12 cellular contexts compared by ENCODE assay signal in the genomic region with DNA sequence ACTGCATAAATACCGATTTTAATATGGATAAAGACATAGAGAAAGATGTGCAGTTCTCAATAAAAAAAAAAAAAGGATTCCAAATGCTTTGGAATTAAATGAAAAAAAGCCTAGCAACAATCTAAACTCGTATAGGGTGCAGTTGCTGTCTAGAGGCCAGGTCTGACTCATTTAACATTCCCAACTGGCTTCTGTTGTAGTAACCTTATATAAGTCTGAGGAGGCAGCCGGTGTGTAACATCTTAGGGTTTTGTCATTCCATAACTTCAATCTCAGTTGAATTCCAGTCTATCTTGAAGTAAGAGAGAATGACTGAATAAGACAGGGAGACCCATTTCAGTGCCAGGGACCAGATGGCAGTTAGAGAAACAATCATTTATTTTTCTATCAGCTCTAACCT. TPM values are rescaled to one million over a fixed set of nuclear protein-coding genes. Genes with fewer than 3 reads are reported as not detected.
DNase-seq lines count a peak whose midpoint lies in the region; ATAC-seq, FAIRE-seq and TF ChIP-seq lines count a peak whose summit lies in the region.
"Had no signal": no experiment of that assay in that cellular context is flagged by ENCODE, and none has a peak within 500 bp of the region (broad histone marks: within the 10 kb centered on the region; RNA-seq: fewer than 3 reads in every experiment).

No MANE protein-coding gene starts in this region.

- H3K4me1 ChIP-seq in HepG2 (ENCODE audit: insufficient read depth, low read length), result peaks cover 60% of the 10 kb centered on the region

- intact Hi-C loops in HepG2 (cut with micrococcal nuclease; ENCODE audit: unreplicated experiment), result no loop called here

- no peak for TF ChIP-seq RAD21 in HepG2 (CRISPR knock-in tag; IDR thresholded peaks at IDR 0.05)

- no peaks in the 10 kb centered on the region for H3K27me3 ChIP-seq in AG04450 (ENCODE audit: control insufficient read depth, insufficient read depth, low read length)
- no peaks in the 10 kb centered on the region for H3K27me3 ChIP-seq in HepG2 (ENCODE audit: control insufficient read depth in 1 of 2, insufficient read depth in 2 of 2, low read length in 2 of 2)

- in situ Hi-C loops in astrocyte of the spinal cord (cut with HindIII; ENCODE audit: low sequenced_read_pairs), result no loop called here
- in situ Hi-C loops in HepG2 (cut with HindIII; ENCODE audit: extremely low pct_ligation_motif_present, low pct_unique_long_range_greater_than_20kb), result no loop called here

- POLR2A ChIA-PET in AG04450 (lab: Yijun Ruan, JAX) (no interaction called here), HepG2 (lab: Yijun Ruan, JAX) (no interaction called here)

- no peak overlapping the region for H3K4me3 ChIP-seq in AG04450 (ENCODE audit: low read depth, low read length)
- no peak overlapping the region for H3K4me3 ChIP-seq in astrocyte of the spinal cord (ENCODE audit: low read depth, low read length)
- no peak overlapping the region for H3K4me3 ChIP-seq in HepG2 (replicated peaks in 1 of 3; ENCODE audit: insufficient read depth in 1 of 3, low read depth in 2 of 3, low read length in 3 of 3)

- H3K27ac ChIP-seq in AG04450 (ENCODE audit: low read depth, low read length), result no peak overlapping the region
- H3K27ac ChIP-seq in HepG2 (ENCODE audit: extremely low read length, insufficient read depth, low read length), result no peak overlapping the region

- TF ChIP-seq CTCF in AG04450 (IDR thresholded peaks at IDR 0.05; ENCODE audit: low read depth, low read length) (no peak), astrocyte of the spinal cord (IDR thresholded peaks at IDR 0.05; ENCODE audit: low read depth, low read length) (no peak), HepG2 (CRISPR knock-in tag; IDR thresholded peaks at IDR 0.05) (no peak)

- peaks cover 26% of the 10 kb centered on the region for H4K20me1 ChIP-seq in HepG2 (ENCODE audit: insufficient read depth, low read length)

- no peak overlapping the region for H3K9ac ChIP-seq in HepG2 (ENCODE audit: insufficient read depth, low read depth, low read length)

- peaks cover 0 to 1% of the 10 kb centered on the region in 2 experiments; a peak in 1 of 5 replicates for H3K36me3 ChIP-seq in HepG2 (replicated peaks in 1 of 2; ENCODE audit: control insufficient read depth in 1 of 2, insufficient read depth in 2 of 2, low read length in 2 of 2)

- no peak for TF ChIP-seq EP300 in HepG2 (IDR thresholded peaks at IDR 0.05; ENCODE audit: low read depth in 2 of 2, low read length in 2 of 2)
- no peak for TF ChIP-seq EP300 in HepG2 (CRISPR knock-in tag; IDR thresholded peaks at IDR 0.05; ENCODE audit: borderline replicate concordance)

- no peak for FAIRE-seq in HepG2 (lab: Jason Lieb, UNC)
- FAIRE-seq: kidney had no signal

- peaks cover 95% of the 10 kb centered on the region for H3K79me2 ChIP-seq in HepG2 (ENCODE audit: insufficient read depth, low read length)

- no peak overlapping the region for H3K4me2 ChIP-seq in HepG2 (ENCODE audit: low read depth, low read length)

- no peak overlapping the region for H2AFZ ChIP-seq in HepG2 (ENCODE audit: low read length)

- CTCF ChIA-PET in AG04450 (lab: Charles Lee), result interaction anchor here (1.0 to 1.9 kb wide), 3 partner anchors 12 to 348 kb away, joined by 4 to 16 read pairs (median 10); partner anchors contain the start of gene ZBBX
- CTCF ChIA-PET in HepG2 (lab: Yijun Ruan, JAX; ENCODE audit: low intra/inter-chr PET ratio, low total read pairs), result no interaction called here

- DNase-seq in AG04450 (ENCODE audit: low read depth, low spot score), result peak; percentile 42
- DNase-seq in HPDE6-E6E7 (ENCODE audit: extremely low spot score), result peak; percentile 56
- peak; percentile 69 for DNase-seq in astrocyte of the spinal cord (ENCODE audit: low read depth, low spot score)
- peak; percentile 54 for DNase-seq in hepatic stellate cell (ENCODE audit: low spot score)
- no peak for DNase-seq in amygdala (lab: John Stamatoyannopoulos, UW)
- DNase-seq in SIG-M5 treated with dmso at 0.1 percent for 504 hours (lab: John Stamatoyannopoulos, UW; ENCODE audit: unreplicated experiment), result no peak
- no peak for DNase-seq in HepG2 (ENCODE audit: low spot score)
- no peak for DNase-seq in 8988T
- DNase-seq: activated CD8-positive, alpha-beta T cell treated with anti-CD3 and anti-CD28 coated beads, Interleukin-2, amount 10 ng/mL, durations not matched to agents 7 days and 5 days; kidney; NCI-H1105 treated with DMSO at 0.1 percent for 48 hours; NCI-H82 had no signal

- ATAC-seq in HepG2, result no peak
- ATAC-seq: activated CD8-positive, alpha-beta T cell treated with anti-CD3 and anti-CD28 coated beads, Interleukin-2, amount 10 ng/mL, durations not matched to agents 7 days and 5 days had no signal

- TF ChIP-seq POLR2A in HepG2 (IDR thresholded peaks at IDR 0.05; ENCODE audit: insufficient read depth in 1 of 2, low read depth in 2 of 2, low read length in 2 of 2), result no peak

- no TSS peak for BruUV-seq in HepG2 (replicated peaks; lab: Mats Ljungman, UMichigan)

- WGBS in HepG2 (ENCODE audit: low lambda C conversion rate), result 80% methylated on average over 3 of the region's 3 CpGs

- H3K9me3 ChIP-seq in AG04450 (ENCODE audit: control insufficient read depth, insufficient read depth, low read length) (no peaks in the 10 kb centered on the region), HepG2 (ENCODE audit: low read length) (no peaks in the 10 kb centered on the region)

TF ChIP-seq in HepG2, 621 proteins besides CTCF, POLR2A, EP300 and RAD21 (continues in another document):
- TF ChIP-seq, protein P1, sequence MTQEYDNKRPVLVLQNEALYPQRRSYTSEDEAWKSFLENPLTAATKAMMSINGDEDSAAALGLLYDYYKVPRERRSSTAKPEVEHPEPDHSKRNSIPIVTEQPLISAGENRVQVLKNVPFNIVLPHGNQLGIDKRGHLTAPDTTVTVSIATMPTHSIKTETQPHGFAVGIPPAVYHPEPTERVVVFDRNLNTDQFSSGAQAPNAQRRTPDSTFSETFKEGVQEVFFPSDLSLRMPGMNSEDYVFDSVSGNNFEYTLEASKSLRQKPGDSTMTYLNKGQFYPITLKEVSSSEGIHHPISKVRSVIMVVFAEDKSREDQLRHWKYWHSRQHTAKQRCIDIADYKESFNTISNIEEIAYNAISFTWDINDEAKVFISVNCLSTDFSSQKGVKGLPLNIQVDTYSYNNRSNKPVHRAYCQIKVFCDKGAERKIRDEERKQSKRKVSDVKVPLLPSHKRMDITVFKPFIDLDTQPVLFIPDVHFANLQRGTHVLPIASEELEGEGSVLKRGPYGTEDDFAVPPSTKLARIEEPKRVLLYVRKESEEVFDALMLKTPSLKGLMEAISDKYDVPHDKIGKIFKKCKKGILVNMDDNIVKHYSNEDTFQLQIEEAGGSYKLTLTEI (CRISPR knock-in tag; conservative IDR thresholded peaks at IDR 0.05), result no peak

RNA-seq across cellular contexts. Expression of gene PDCD10, which starts 6.5 kb away (rescaled TPM):
- polyA plus RNA-seq in AG04450 (2011; rRNA removed), result 55.9 and 79.5 TPM in 2 replicates
- 12.8 and 25.6 TPM in 2 replicates for polyA minus RNA-seq in AG04450 (2011; rRNA and poly(A)+ RNA removed)
- 53.9 and 84.4 TPM in 2 replicates for total RNA-seq in HepG2 (2016; rRNA removed; fragmentation: Illumina TruSeq; extraction: Trizol)
- total RNA-seq in HepG2 (2016; cell fraction: cytosol; rRNA removed; fragmentation: Illumina TruSeq; extraction: Trizol; ENCODE audit: low read depth), result 20.7 and 21.2 TPM in 2 replicates
- total RNA-seq in HepG2 (2016; cell fraction: insoluble cytoplasmic fraction; rRNA removed; fragmentation: Illumina TruSeq; extraction: Trizol), result 53.5 and 83.5 TPM in 2 replicates
- total RNA-seq in HepG2 (2016; cell fraction: membrane; rRNA removed; fragmentation: Illumina TruSeq; extraction: Trizol), result 26.5 and 27.2 TPM in 2 replicates
- total RNA-seq in HepG2 (2016; cell fraction: nucleus; rRNA removed; fragmentation: Illumina TruSeq; extraction: Trizol), result 34.5 and 35.4 TPM in 2 replicates
- polyA plus RNA-seq in HepG2 (2011; rRNA removed), result 31.8 and 48.5 TPM in 2 replicates
- 20.6 and 33.6 TPM in 2 replicates for polyA plus RNA-seq in HepG2 (2011; cell fraction: cytosol; rRNA removed)
- 9.7 and 13.1 TPM in 2 replicates for polyA plus RNA-seq in HepG2 (2011; cell fraction: nucleus; rRNA removed)
- 43.3 and 45.2 TPM in 2 replicates for polyA plus RNA-seq in HepG2 (2012)
- 11.0 and 14.5 TPM in 2 replicates for polyA plus RNA-seq in HepG2 (2016; cell fraction: cytosol; fragmentation: Illumina TruSeq; extraction: Trizol; ENCODE audit: low read depth)
- 81.9 and 87.8 TPM in 2 replicates for polyA plus RNA-seq in HepG2 (2016; cell fraction: insoluble cytoplasmic fraction; fragmentation: Illumina TruSeq; extraction: Trizol; ENCODE audit: low read depth)
- 15.0 and 16.8 TPM in 2 replicates for polyA plus RNA-seq in HepG2 (2016; cell fraction: membrane; fragmentation: Illumina TruSeq; extraction: Trizol; ENCODE audit: low read depth)
- 35.7 and 42.4 TPM in 2 replicates for polyA plus RNA-seq in HepG2 (2016; cell fraction: nucleus; fragmentation: Illumina TruSeq; extraction: Trizol; ENCODE audit: insufficient read depth, low read depth)
- polyA minus RNA-seq in HepG2 (2011; rRNA and poly(A)+ RNA removed; ENCODE audit: low replicate concordance), result 6.8 and 14.5 TPM in 2 replicates
- polyA minus RNA-seq in HepG2 (2011; cell fraction: cytosol; rRNA and poly(A)+ RNA removed), result 23.7 and 25.9 TPM in 2 replicates
- polyA minus RNA-seq in HepG2 (2011; cell fraction: nucleus; rRNA and poly(A)+ RNA removed), result 87.2 and 99.6 TPM in 2 replicates

RNA-seq across cellular contexts. Expression of gene SERPINI1, which starts 7.3 kb away (rescaled TPM):
- polyA plus RNA-seq in AG04450 (2011; rRNA removed), result 0.58 and 0.88 TPM in 2 replicates
- 0.18 and 0.30 TPM in 2 replicates for polyA minus RNA-seq in AG04450 (2011; rRNA and poly(A)+ RNA removed)
- 8.5 and 14.7 TPM in 2 replicates for total RNA-seq in HepG2 (2016; rRNA removed; fragmentation: Illumina TruSeq; extraction: Trizol)
- total RNA-seq in HepG2 (2016; cell fraction: cytosol; rRNA removed; fragmentation: Illumina TruSeq; extraction: Trizol; ENCODE audit: low read depth), result 1.0 and 1.9 TPM in 2 replicates
- total RNA-seq in HepG2 (2016; cell fraction: insoluble cytoplasmic fraction; rRNA removed; fragmentation: Illumina TruSeq; extraction: Trizol), result 7.8 and 17.4 TPM in 2 replicates
- total RNA-seq in HepG2 (2016; cell fraction: membrane; rRNA removed; fragmentation: Illumina TruSeq; extraction: Trizol), result 1.4 and 3.1 TPM in 2 replicates
- total RNA-seq in HepG2 (2016; cell fraction: nucleus; rRNA removed; fragmentation: Illumina TruSeq; extraction: Trizol), result 13.6 and 13.9 TPM in 2 replicates
- polyA plus RNA-seq in HepG2 (2011; rRNA removed), result 29.7 and 58.0 TPM in 2 replicates
- polyA plus RNA-seq in HepG2 (2011; cell fraction: cytosol; rRNA removed), result 18.1 and 23.0 TPM in 2 replicates
- polyA plus RNA-seq in HepG2 (2011; cell fraction: nucleus; rRNA removed), result 3.2 and 3.8 TPM in 2 replicates
- 11.2 and 25.4 TPM in 2 replicates for polyA plus RNA-seq in HepG2 (2012)
- 0.75 and 1.2 TPM in 2 replicates for polyA plus RNA-seq in HepG2 (2016; cell fraction: cytosol; fragmentation: Illumina TruSeq; extraction: Trizol; ENCODE audit: low read depth)
- polyA plus RNA-seq in HepG2 (2016; cell fraction: insoluble cytoplasmic fraction; fragmentation: Illumina TruSeq; extraction: Trizol; ENCODE audit: low read depth), result 5.9 and 7.8 TPM in 2 replicates
- polyA plus RNA-seq in HepG2 (2016; cell fraction: membrane; fragmentation: Illumina TruSeq; extraction: Trizol; ENCODE audit: low read depth), result 1.2 and 1.8 TPM in 2 replicates
- polyA plus RNA-seq in HepG2 (2016; cell fraction: nucleus; fragmentation: Illumina TruSeq; extraction: Trizol; ENCODE audit: insufficient read depth, low read depth), result 12.4 and 19.9 TPM in 2 replicates
- 1.8 and 7.1 TPM in 2 replicates for polyA minus RNA-seq in HepG2 (2011; rRNA and poly(A)+ RNA removed; ENCODE audit: low replicate concordance)
- 16.4 and 18.8 TPM in 2 replicates for polyA minus RNA-seq in HepG2 (2011; cell fraction: cytosol; rRNA and poly(A)+ RNA removed)
- 12.2 and 14.2 TPM in 2 replicates for polyA minus RNA-seq in HepG2 (2011; cell fraction: nucleus; rRNA and poly(A)+ RNA removed)

Comparison
In these comparisons a context has a peak if more than half of its experiments do, and no peak if none do; other contexts are left out.
1. DNase-seq: peak in AG04450 (single experiment), HPDE6-E6E7 (single experiment), astrocyte of the spinal cord (single experiment) and hepatic stellate cell (single experiment); none in amygdala (0 of 56), SIG-M5 treated with dmso at 0.1 percent for 504 hours (single experiment), HepG2 (single experiment) and 8988T (single experiment).